16 cellular contexts compared by ENCODE assay signal in the genomic region with DNA sequence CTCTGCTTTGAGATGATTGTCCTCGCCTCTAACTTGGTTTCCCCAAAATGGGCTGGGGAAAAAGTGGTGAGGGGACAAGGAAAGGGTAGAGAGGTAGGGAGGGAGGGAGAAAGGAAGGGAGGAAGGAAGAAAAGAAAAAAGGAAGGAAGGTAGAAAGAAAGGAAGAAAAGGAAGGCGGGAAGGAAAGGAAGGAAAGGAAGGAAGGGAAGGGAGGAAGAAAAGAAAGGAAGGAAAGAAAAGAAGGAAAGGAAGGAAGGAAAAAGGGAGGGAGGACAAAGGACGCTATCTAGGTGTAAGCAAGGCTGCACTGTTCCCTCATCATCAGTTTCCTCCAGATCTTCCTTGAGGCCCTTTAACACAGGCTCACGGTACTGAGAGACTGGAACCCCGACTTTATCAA. TPM values are rescaled to one million over a fixed set of nuclear protein-coding genes. Genes with fewer than 3 reads are reported as not detected.
A peak's percentile ranks its signal among the peaks of the same experiment; 100 is the strongest.
DNase-seq lines count a peak whose midpoint lies in the region; FAIRE-seq and TF ChIP-seq lines count a peak whose summit lies in the region.
"Had no signal": no experiment of that assay in that cellular context is flagged by ENCODE, and none has a peak within 500 bp of the region (broad histone marks: within the 10 kb centered on the region; RNA-seq: fewer than 3 reads in every experiment).

No MANE protein-coding gene starts in this region.

- H3K79me2 ChIP-seq in neural cell (replicated peaks; ENCODE audit: insufficient read depth, low read length) = peaks cover 49% of the 10 kb centered on the region

- peaks cover 31% of the 10 kb centered on the region for H3K4me1 ChIP-seq in CD4-positive, alpha-beta memory T cell (ENCODE audit: insufficient read depth, low read length)
- H3K4me1 ChIP-seq: foreskin keratinocyte had no signal

- H3K9me3 Mint-ChIP-seq in CD4-positive, alpha-beta memory T cell = no peaks in the 10 kb centered on the region
- H3K9me3 Mint-ChIP-seq in HFFc6 = peaks cover 10% of the 10 kb centered on the region
- H3K9me3 Mint-ChIP-seq in brain = peaks cover 5 to 23% (median 14%) of the 10 kb centered on the region in 5 experiments

- no peak overlapping the region for H3K4me2 ChIP-seq in neural cell (ENCODE audit: low read length)

- in situ Hi-C loops in ACHN (cut with HindIII; ENCODE audit: low pct_ligation_motif_present, low pct_unique_long_range_greater_than_20kb, low sequenced_read_pairs) = no loop called here

- no peaks in the 10 kb centered on the region for H3K36me3 ChIP-seq in CD4-positive, alpha-beta memory T cell (ENCODE audit: insufficient read depth, low read length)
- H3K36me3 ChIP-seq in neural cell (ENCODE audit: insufficient read depth, low read length) = peaks cover 7% of the 10 kb centered on the region

- no peak overlapping the region for H3K9ac ChIP-seq in neural cell (ENCODE audit: low read length)

- no peaks in the 10 kb centered on the region for H3K27me3 ChIP-seq in CD4-positive, alpha-beta memory T cell (ENCODE audit: insufficient read depth, low read length)
- no peaks in the 10 kb centered on the region for H3K27me3 ChIP-seq in neural cell (ENCODE audit: insufficient read depth, low read depth, low read length)
- H3K27me3 ChIP-seq: ascending aorta, dorsolateral prefrontal cortex, foreskin keratinocyte had no signal

- POLR2A ChIA-PET in CD4-positive, alpha-beta memory T cell (lab: Charles Lee; ENCODE audit: partially characterized antibody) = no interaction called here

- no peak overlapping the region for H3K27ac ChIP-seq in CD4-positive, alpha-beta memory T cell (ENCODE audit: low read depth, low read length)
- no peak overlapping the region for H3K27ac ChIP-seq in neural cell (ENCODE audit: low read length)
- H3K27ac ChIP-seq: ascending aorta, foreskin keratinocyte, WERI-Rb-1 had no signal

- H3K4me3 Mint-ChIP-seq in CD4-positive, alpha-beta memory T cell = peak overlapping the region in 5 of 8 donors; percentile 17 to 84 (median 60)
- H3K4me3 Mint-ChIP-seq in HFFc6 = peak overlapping the region; percentile 88; the same call in 1 of the 2 replicates
- H3K4me3 Mint-ChIP-seq in brain = peak overlapping the region; percentile 81 to 92 (median 87)

- H3K27me3 Mint-ChIP-seq in CD4-positive, alpha-beta memory T cell = no peaks in the 10 kb centered on the region
- H3K27me3 Mint-ChIP-seq in HFFc6 (ENCODE audit: insufficient read depth) = no peaks in the 10 kb centered on the region
- peaks cover 5% of the 10 kb centered on the region for H3K27me3 Mint-ChIP-seq in brain

- intact Hi-C loops in CD4-positive, alpha-beta memory T cell (cut with micrococcal nuclease) = loop anchor here (5.0 kb wide), 2 partner anchors 130 to 335 kb away; no protein-coding TSS in a partner anchor

- no peaks in the 10 kb centered on the region for H3K9me3 ChIP-seq in CD4-positive, alpha-beta memory T cell (ENCODE audit: control insufficient read depth in 1 of 2, low read length in 2 of 2)
- no peaks in the 10 kb centered on the region for H3K9me3 ChIP-seq in neural cell (ENCODE audit: low read length)
- H3K9me3 ChIP-seq: ascending aorta had no signal

- H3K27ac Mint-ChIP-seq in CD4-positive, alpha-beta memory T cell = peak overlapping the region in 2 of 7 donors; percentile 31 to 75
- H3K27ac Mint-ChIP-seq in HFFc6 (0 out of 2 replicates have a peak overlapping the region, but pooled peaks have one; percentile 49), brain (peak overlapping the region in 3 of 5 experiments; percentile 41 to 71 (median 64))

- FAIRE-seq in frontal cortex (lab: Jason Lieb, UNC) = no peak

- H3K4me1 Mint-ChIP-seq in CD4-positive, alpha-beta memory T cell = peaks cover 36 to 76% (median 55%) of the 10 kb centered on the region in 4 donors
- H3K4me1 Mint-ChIP-seq in HFFc6 (ENCODE audit: low read depth) (peaks cover 63% of the 10 kb centered on the region), brain (peaks cover 71% of the 10 kb centered on the region)

- TF ChIP-seq EP300 in neural cell (conservative IDR thresholded peaks at IDR 0.05; ENCODE audit: poor library complexity, severe bottlenecking) = no peak

- no peaks in the 10 kb centered on the region for H3F3A ChIP-seq in neural cell (ENCODE audit: insufficient read depth, low read length, poor library complexity, severe bottlenecking)

- H2AFZ ChIP-seq in neural cell (ENCODE audit: low read depth, low read length) = no peak overlapping the region

- CTCF ChIA-PET in CD4-positive, alpha-beta memory T cell (lab: Charles Lee; ENCODE audit: partially characterized antibody) = interaction anchor here (0.6 to 1.7 kb wide), 3 partner anchors 11 to 645 kb away, joined by 3 read pairs; no protein-coding TSS in a partner anchor

- H4K20me1 ChIP-seq in neural cell (ENCODE audit: insufficient read depth) = no peaks in the 10 kb centered on the region

- TF ChIP-seq CTCF in HFFc6 (IDR thresholded peaks at IDR 0.05) = no peak
- TF ChIP-seq CTCF in brain (conservative IDR thresholded peaks at IDR 0.05) = no peak
- no peak for TF ChIP-seq CTCF in neural cell (IDR thresholded peaks at IDR 0.05; ENCODE audit: poor library complexity, severe bottlenecking)

- peaks cover 0 to 15% of the 10 kb centered on the region in 2 donors for H3K36me3 Mint-ChIP-seq in CD4-positive, alpha-beta memory T cell
- H3K36me3 Mint-ChIP-seq in HFFc6 (ENCODE audit: low read depth) (peaks cover 49% of the 10 kb centered on the region), brain (peaks cover 59% of the 10 kb centered on the region)

- DNase-seq in CD4-positive, alpha-beta memory T cell = no peak
- DNase-seq in HFFc6 (no peak), Kasumi-1 (lab: John Stamatoyannopoulos, UW) (no peak), ACHN (no peak), kidney glomerular epithelial cell (lab: John Stamatoyannopoulos, UW) (no peak), frontal cortex (ENCODE audit: low spot score in 2 of 2) (no peak)
- DNase-seq: dorsolateral prefrontal cortex, foreskin keratinocyte, islet precursor cell, MM.1S, NCI-H2107, NCI-H774, WERI-Rb-1 had no signal

- H3K9me2 ChIP-seq in neural cell (ENCODE audit: insufficient read depth, low read length) = no peaks in the 10 kb centered on the region

- no peak overlapping the region for H3K4me3 ChIP-seq in CD4-positive, alpha-beta memory T cell (ENCODE audit: low read length in 2 of 2)
- peak overlapping the region; percentile 76 for H3K4me3 ChIP-seq in neural cell (ENCODE audit: low read length)

- no peak for TF ChIP-seq RAD21 in neural cell (conservative IDR thresholded peaks at IDR 0.05)

TF ChIP-seq in neural cell, 6 proteins besides CTCF, POLR2A, EP300 and RAD21:
- TF ChIP-seq TAF1 (IDR thresholded peaks at IDR 0.05; ENCODE audit: low read depth) (no peak), EZH2 (IDR thresholded peaks at IDR 0.05; ENCODE audit: borderline replicate concordance, insufficient read depth, low read length, poor library complexity, severe bottlenecking) (no peak), MXI1 (conservative IDR thresholded peaks at IDR 0.05; ENCODE audit: poor library complexity, severe bottlenecking) (no peak), POLR2AphosphoS5 (IDR thresholded peaks at IDR 0.05) (no peak), SMC3 (conservative IDR thresholded peaks at IDR 0.05; ENCODE audit: poor library complexity) (no peak)
- TF ChIP-seq, protein P1, sequence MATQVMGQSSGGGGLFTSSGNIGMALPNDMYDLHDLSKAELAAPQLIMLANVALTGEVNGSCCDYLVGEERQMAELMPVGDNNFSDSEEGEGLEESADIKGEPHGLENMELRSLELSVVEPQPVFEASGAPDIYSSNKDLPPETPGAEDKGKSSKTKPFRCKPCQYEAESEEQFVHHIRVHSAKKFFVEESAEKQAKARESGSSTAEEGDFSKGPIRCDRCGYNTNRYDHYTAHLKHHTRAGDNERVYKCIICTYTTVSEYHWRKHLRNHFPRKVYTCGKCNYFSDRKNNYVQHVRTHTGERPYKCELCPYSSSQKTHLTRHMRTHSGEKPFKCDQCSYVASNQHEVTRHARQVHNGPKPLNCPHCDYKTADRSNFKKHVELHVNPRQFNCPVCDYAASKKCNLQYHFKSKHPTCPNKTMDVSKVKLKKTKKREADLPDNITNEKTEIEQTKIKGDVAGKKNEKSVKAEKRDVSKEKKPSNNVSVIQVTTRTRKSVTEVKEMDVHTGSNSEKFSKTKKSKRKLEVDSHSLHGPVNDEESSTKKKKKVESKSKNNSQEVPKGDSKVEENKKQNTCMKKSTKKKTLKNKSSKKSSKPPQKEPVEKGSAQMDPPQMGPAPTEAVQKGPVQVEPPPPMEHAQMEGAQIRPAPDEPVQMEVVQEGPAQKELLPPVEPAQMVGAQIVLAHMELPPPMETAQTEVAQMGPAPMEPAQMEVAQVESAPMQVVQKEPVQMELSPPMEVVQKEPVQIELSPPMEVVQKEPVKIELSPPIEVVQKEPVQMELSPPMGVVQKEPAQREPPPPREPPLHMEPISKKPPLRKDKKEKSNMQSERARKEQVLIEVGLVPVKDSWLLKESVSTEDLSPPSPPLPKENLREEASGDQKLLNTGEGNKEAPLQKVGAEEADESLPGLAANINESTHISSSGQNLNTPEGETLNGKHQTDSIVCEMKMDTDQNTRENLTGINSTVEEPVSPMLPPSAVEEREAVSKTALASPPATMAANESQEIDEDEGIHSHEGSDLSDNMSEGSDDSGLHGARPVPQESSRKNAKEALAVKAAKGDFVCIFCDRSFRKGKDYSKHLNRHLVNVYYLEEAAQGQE (IDR thresholded peaks at IDR 0.05; ENCODE audit: borderline replicate concordance) = no peak

RNA-seq across cellular contexts. Expression of a gene that starts 2.2 kb away (rescaled TPM):
- 10 to 100 TPM; 14.9 to 16.6 TPM for total RNA-seq in CD4-positive, alpha-beta memory T cell
- polyA plus RNA-seq in CD4-positive, alpha-beta memory T cell = 10 to 100 TPM in 1 of 2 donors, 1 to 10 TPM in 1; 4.4 to 10.2 TPM
- total RNA-seq in HFFc6 (2021; fragmentation: NEBNext Ultra II Directional; extraction: Animal tissue kit (Norgen Biotek cat#: 25700)) = 10 to 100 TPM; 52.9 to 61.9 (median 57.6) TPM
- polyA plus RNA-seq in brain (ENCODE audit: insufficient read depth, low read depth, low replicate concordance) (68.0 TPM), neural cell (15.5 and 17.2 TPM in 2 replicates)
- 40.7 and 41.4 TPM in 2 replicates for polyA minus RNA-seq in neural cell
- 11.8 TPM for total RNA-seq in frontal cortex
